8 cellular contexts compared by ENCODE assay signal in the genomic region with DNA sequence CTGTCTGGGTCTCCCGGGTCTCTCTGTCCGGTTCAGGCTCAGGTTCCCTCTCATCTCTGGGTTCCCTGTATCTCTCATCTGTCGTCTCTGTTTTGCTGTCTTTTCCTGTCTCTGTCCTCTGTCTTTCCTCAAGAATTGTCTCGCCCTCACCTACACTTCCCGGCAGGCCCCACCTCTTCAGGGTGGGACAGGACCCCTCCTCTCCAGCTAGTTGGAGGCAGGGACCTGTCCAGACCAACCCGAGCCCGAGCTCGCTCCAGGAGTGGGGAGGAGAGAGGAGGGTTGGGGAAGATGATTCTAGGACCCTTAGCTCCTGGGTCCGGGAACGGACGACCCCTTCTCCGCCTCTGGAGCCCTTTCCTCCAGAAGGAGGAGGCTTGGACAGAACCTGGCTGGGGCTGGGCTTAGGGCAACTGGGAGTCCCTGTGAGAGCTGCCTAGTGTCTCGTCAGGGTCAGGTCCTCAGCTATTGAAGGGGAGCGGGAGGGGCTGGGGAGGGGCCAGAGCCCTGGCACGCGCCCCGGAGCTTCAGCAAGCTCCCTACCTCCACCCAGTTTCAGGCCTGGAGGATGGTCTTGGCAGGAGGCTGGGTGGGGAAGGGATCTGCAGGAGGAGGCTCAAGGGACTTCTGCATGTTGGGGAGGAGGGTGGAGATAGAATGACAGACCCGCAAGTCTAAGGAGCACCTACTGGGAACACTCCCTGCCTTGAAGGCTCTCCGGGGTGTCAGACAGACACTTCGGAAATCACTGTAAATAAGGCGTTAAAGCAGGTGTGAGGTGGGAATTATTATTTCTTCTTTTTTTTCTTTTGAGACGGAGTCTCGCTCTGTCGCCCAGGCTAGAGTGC. TPM values are rescaled to one million over a fixed set of nuclear protein-coding genes. Genes with fewer than 3 reads are reported as not detected.
A peak's percentile ranks its signal among the peaks of the same experiment; 100 is the strongest.
DNase-seq lines count a peak whose midpoint lies in the region; ATAC-seq and TF ChIP-seq lines count a peak whose summit lies in the region.

No MANE protein-coding gene starts in this region.

- no peaks in the 10 kb centered on the region for H3K4me1 ChIP-seq in parathyroid adenoma

- no peak overlapping the region for H3K9ac ChIP-seq in parathyroid adenoma

- DNase-seq in NCI-H146 (lab: John Stamatoyannopoulos, UW) (peak; percentile 31), NCI-H146 treated with DMSO at 0.1 percent for 48 hours (lab: John Stamatoyannopoulos, UW; ENCODE audit: unreplicated experiment) (no peak), T-helper 17 cell (no peak), foreskin fibroblast (no peak), NCI-H774 (lab: John Stamatoyannopoulos, UW) (no peak), NCI-H345 treated with DMSO at 0.1 percent for 48 hours (lab: John Stamatoyannopoulos, UW; ENCODE audit: unreplicated experiment) (no peak)

- H3K27me3 ChIP-seq in parathyroid adenoma (ENCODE audit: control insufficient read depth, insufficient read depth, low read length), result no peaks in the 10 kb centered on the region

- peaks cover 2% of the 10 kb centered on the region for H3K36me3 Mint-ChIP-seq in T-helper 17 cell (ENCODE audit: low read depth)

- H3K27ac Mint-ChIP-seq in T-helper 17 cell, result peak overlapping the region; percentile 93

- no peak for TF ChIP-seq CTCF in foreskin fibroblast (IDR thresholded peaks at IDR 0.05; ENCODE audit: low read depth, low read length)
- no peak for TF ChIP-seq CTCF in parathyroid adenoma (IDR thresholded peaks at IDR 0.05)

- peaks cover 45% of the 10 kb centered on the region for H3K4me1 Mint-ChIP-seq in T-helper 17 cell

- H3K4me3 ChIP-seq in foreskin fibroblast (ENCODE audit: low read depth in 1 of 2, low read length in 2 of 2), result peak overlapping the region; percentile 63 to 89
- H3K4me3 ChIP-seq in parathyroid adenoma (ENCODE audit: low read depth, low read length), result peak overlapping the region; percentile 92

- H3K27me3 Mint-ChIP-seq in T-helper 17 cell, result no peaks in the 10 kb centered on the region

- no peak overlapping the region for H3K27ac ChIP-seq in parathyroid adenoma

- no peaks in the 10 kb centered on the region for H3K79me2 ChIP-seq in parathyroid adenoma

- ATAC-seq in T-helper 17 cell (no peak), GM18519 (IDR thresholded peaks at IDR 0.05; ENCODE audit: low FRiP score, unreplicated experiment) (no peak)

- peak overlapping the region; percentile 95 for H3K4me3 Mint-ChIP-seq in T-helper 17 cell

- H3K36me3 ChIP-seq in parathyroid adenoma (ENCODE audit: control insufficient read depth, insufficient read depth, low read length), result no peaks in the 10 kb centered on the region

- peak overlapping the region; percentile 91 for H2AFZ ChIP-seq in parathyroid adenoma

- peak overlapping the region; percentile 97 for H3K4me2 ChIP-seq in parathyroid adenoma (ENCODE audit: low read length)

- H3K9me3 ChIP-seq in T-helper 17 cell (ENCODE audit: control insufficient read depth, low read length, poor library complexity, severe bottlenecking) (no peaks in the 10 kb centered on the region), parathyroid adenoma (ENCODE audit: control insufficient read depth, low read length) (no peaks in the 10 kb centered on the region)

RNA-seq across cellular contexts. Expression of gene EPB41, which starts 26.3 kb away (rescaled TPM):
- total RNA-seq in T-helper 17 cell, result 100 to 1,000 TPM; 193 to 221 TPM
